ENCODE assay signal across 18 cellular contexts in genomic region chr12:65525501-65526141, GRCh38.
DNase-seq lines count a peak whose midpoint lies in the region; ATAC-seq and TF ChIP-seq lines count a peak whose summit lies in the region.
"Had no signal": no experiment of that assay in that cellular context is flagged by ENCODE, and none has a peak within 500 bp of the region (broad histone marks: within the 10 kb centered on the region; RNA-seq: fewer than 3 reads in every experiment).

No MANE protein-coding gene starts in this region.

- no peaks in the 10 kb centered on the region for H3K27me3 ChIP-seq in A673 (replicated peaks; ENCODE audit: insufficient read depth, low read depth, low read length, poor library complexity)
- H3K27me3 ChIP-seq in BE2C, result no peaks in the 10 kb centered on the region
- H3K27me3 ChIP-seq: heart left ventricle, suprapubic skin had no signal

- no peaks in the 10 kb centered on the region for H3K9me3 ChIP-seq in A673 (ENCODE audit: low read depth, low read length, poor library complexity, severe bottlenecking)
- H3K9me3 ChIP-seq in BE2C, result no peaks in the 10 kb centered on the region

- intact Hi-C loops in A673 (cut with micrococcal nuclease; ENCODE audit: unreplicated experiment), result no loop called here

- H3K27ac ChIP-seq in A673 (ENCODE audit: low read depth, low read length, poor library complexity, severe bottlenecking), result no peak overlapping the region
- H3K27ac ChIP-seq: heart left ventricle, SK-N-MC, suprapubic skin had no signal

- POLR2A ChIA-PET in A673 (lab: Charles Lee; ENCODE audit: low non-redundant PET), result no interaction called here

- BruUV-seq in A673 (replicated peaks; lab: Mats Ljungman, UMichigan), result no TSS peak

- CTCF ChIA-PET in A673 (lab: Charles Lee), result no interaction called here

- H3K36me3 ChIP-seq in A673 (ENCODE audit: insufficient read depth, low read length, poor library complexity, severe bottlenecking) (no peaks in the 10 kb centered on the region), BE2C (no peaks in the 10 kb centered on the region)
- H3K36me3 ChIP-seq: heart left ventricle, suprapubic skin had no signal

- ATAC-seq in HG03135 (IDR thresholded peaks at IDR 0.05; ENCODE audit: unreplicated experiment), result no peak
- ATAC-seq: activated CD8-positive, alpha-beta T cell treated with anti-CD3 and anti-CD28 coated beads for 36 hours; left colon had no signal

- DNase-seq in AG09319 (ENCODE audit: extremely low read depth, low read depth), result peak; percentile 55
- peak; percentile 74 for DNase-seq in HCEC 1CT
- DNase-seq in astrocyte of the hippocampus (ENCODE audit: low read depth, low spot score), result peak; percentile 55
- peak; percentile 75 for DNase-seq in iris pigment epithelial cell (ENCODE audit: low read depth)
- DNase-seq in A673 (ENCODE audit: low spot score), result no peak
- no peak for DNase-seq in NCI-H510A treated with DMSO at 0.1 percent for 48 hours (lab: John Stamatoyannopoulos, UW)
- DNase-seq in BE2C, result no peak
- DNase-seq: activated CD8-positive, alpha-beta T cell treated with anti-CD3 and anti-CD28 coated beads for 36 hours; activated effector memory CD4-positive, alpha-beta T cell treated with anti-CD3 and anti-CD28 coated beads, Interleukin-2, amount 50 U/mL, for 16 hours; effector memory CD4-positive, alpha-beta T cell; heart left ventricle; left colon; MM.1S; NCI-H2171 treated with DMSO at 0.1 percent for 48 hours; stimulated activated CD4-positive, alpha-beta T cell treated with anti-CD3 and anti-CD28 coated beads, Interleukin-15, amount 100 ng/mL, for 24 hours had no signal

- H3K4me1 ChIP-seq in A673 (ENCODE audit: insufficient read depth, low read length, poor library complexity, severe bottlenecking) (no peaks in the 10 kb centered on the region), BE2C (no peaks in the 10 kb centered on the region)
- H3K4me1 ChIP-seq: heart left ventricle, suprapubic skin had no signal

- no peak for TF ChIP-seq CTCF in AG09319 (IDR thresholded peaks at IDR 0.05; ENCODE audit: low read depth, low read length)
- no peak for TF ChIP-seq CTCF in A673 (conservative IDR thresholded peaks at IDR 0.05; ENCODE audit: low read depth, low read length)
- no peak for TF ChIP-seq CTCF in BE2C (IDR thresholded peaks at IDR 0.05; ENCODE audit: low read depth, low read length)

- H3K4me3 ChIP-seq in A673 (ENCODE audit: low read depth, low read length, poor library complexity, severe bottlenecking) (no peak overlapping the region), BE2C (ENCODE audit: low read depth, low read length) (no peak overlapping the region)
- H3K4me3 ChIP-seq: heart left ventricle, SK-N-MC, suprapubic skin had no signal

Comparison
In these comparisons a context has a peak if more than half of its experiments do, and no peak if none do; other contexts are left out.
1. DNase-seq: peak in AG09319 (single experiment), HCEC 1CT (single experiment), astrocyte of the hippocampus (single experiment) and iris pigment epithelial cell (single experiment); none in A673 (single experiment), NCI-H510A treated with DMSO at 0.1 percent for 48 hours (single experiment) and BE2C (single experiment).